Comparison of ENCODE assay signal across 28 cellular contexts in the genomic region with DNA sequence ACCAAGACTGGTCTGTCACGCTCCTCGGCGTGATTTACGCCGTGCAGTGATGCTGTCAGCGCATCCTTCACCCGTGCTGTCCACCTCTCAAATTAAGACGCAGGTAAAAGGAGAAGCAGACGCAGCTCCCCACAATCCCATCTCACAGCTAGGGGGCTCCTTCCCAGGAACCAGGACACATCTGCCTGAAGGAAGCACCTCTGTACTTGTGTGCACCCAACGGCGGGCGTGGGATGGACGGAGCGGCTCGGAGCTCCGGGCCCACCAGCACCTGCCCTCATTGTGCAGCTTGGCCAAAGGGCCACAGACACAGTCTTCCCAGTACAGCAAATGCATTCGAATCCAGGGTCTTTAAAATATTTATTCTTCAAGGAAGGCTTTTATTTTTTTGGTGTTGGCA. TPM values are rescaled to one million over a fixed set of nuclear protein-coding genes. Genes with fewer than 3 reads are reported as not detected.
DNase-seq lines count a peak whose midpoint lies in the region; ATAC-seq and TF ChIP-seq lines count a peak whose summit lies in the region.
"Had no signal": no experiment of that assay in that cellular context is flagged by ENCODE, and none has a peak within 500 bp of the region (broad histone marks: within the 10 kb centered on the region; RNA-seq: fewer than 3 reads in every experiment).

No MANE protein-coding gene starts in this region.

- H3K4me1 ChIP-seq in cardiac muscle cell (ENCODE audit: low read depth) (peaks cover 3% of the 10 kb centered on the region), right atrium auricular region (no peaks in the 10 kb centered on the region)
- H3K4me1 ChIP-seq: gastroesophageal sphincter, testis had no signal

- peak; percentile 9 for TF ChIP-seq CTCF in cardiac muscle cell (IDR thresholded peaks at IDR 0.05; ENCODE audit: low read depth, low read length)
- no peak for TF ChIP-seq CTCF in right atrium auricular region (IDR thresholded peaks at IDR 0.05)
- TF ChIP-seq CTCF in HFFc6 (IDR thresholded peaks at IDR 0.05) = peak; percentile 43; the same call in 1 of the 2 replicates
- peak; percentile 30 for TF ChIP-seq CTCF in retinal pigment epithelial cell (conservative IDR thresholded peaks at IDR 0.05; ENCODE audit: low read depth, low read length)
- no peak for TF ChIP-seq CTCF in RWPE1 (conservative IDR thresholded peaks at IDR 0.05; ENCODE audit: low read depth)

- intact Hi-C loops in dendritic cell treated with granulocyte-macrophage colony-stimulating factor and Interleukin-4, amounts not matched to agents 40 ng/mL and 50 ng/mL, for 4 days (cut with micrococcal nuclease) = no loop called here

- POLR2A ChIA-PET in RWPE1 (lab: Yijun Ruan, JAX; ENCODE audit: low non-redundant PET) = no interaction called here

- H3K4me3 Mint-ChIP-seq in HFFc6 = no peak overlapping the region
- H3K4me3 Mint-ChIP-seq in dendritic cell treated with granulocyte-macrophage colony-stimulating factor and Interleukin-4, amounts not matched to agents 40 ng/mL and 50 ng/mL, for 4 days = no peak overlapping the region
- H3K4me3 Mint-ChIP-seq: activated CD8-positive, alpha-beta T cell treated with anti-CD3 and anti-CD28 coated beads, Interleukin-2, amount 10 ng/mL, durations not matched to agents 7 days and 5 days; activated naive CD8-positive, alpha-beta T cell treated with anti-CD3 and anti-CD28 coated beads for 36 hours; T-helper 1 cell treated with Interleukin-12 subunit alpha and Interleukin-12 subunit beta and Interleukin-4 antibody, amounts not matched to agents 30 μg/mL and 1 μg/mL, for 36 hours had no signal

- no peak overlapping the region for H3K27ac ChIP-seq in cardiac muscle cell
- H3K27ac ChIP-seq in right atrium auricular region = no peak overlapping the region
- no peak overlapping the region for H3K27ac ChIP-seq in RWPE1
- H3K27ac ChIP-seq: BLaER1, gastroesophageal sphincter, neutrophil, SK-N-MC, testis had no signal

- CTCF ChIA-PET in RWPE1 (lab: Yijun Ruan, JAX) = no interaction called here

- H3K4me3 ChIP-seq in cardiac muscle cell = no peak overlapping the region
- no peak overlapping the region for H3K4me3 ChIP-seq in right atrium auricular region
- no peak overlapping the region for H3K4me3 ChIP-seq in retinal pigment epithelial cell (ENCODE audit: low read length)
- H3K4me3 ChIP-seq: BLaER1, gastroesophageal sphincter, SK-N-MC, testis had no signal

- H3K27me3 ChIP-seq in cardiac muscle cell = no peaks in the 10 kb centered on the region
- H3K27me3 ChIP-seq in right atrium auricular region = no peaks in the 10 kb centered on the region
- H3K27me3 ChIP-seq: BLaER1, neutrophil, testis had no signal

- no peaks in the 10 kb centered on the region for H3K36me3 Mint-ChIP-seq in HFFc6 (ENCODE audit: low read depth)
- H3K36me3 Mint-ChIP-seq in dendritic cell treated with granulocyte-macrophage colony-stimulating factor and Interleukin-4, amounts not matched to agents 40 ng/mL and 50 ng/mL, for 4 days (ENCODE audit: low read depth) = peaks cover 14% of the 10 kb centered on the region
- H3K36me3 Mint-ChIP-seq: activated naive CD8-positive, alpha-beta T cell treated with anti-CD3 and anti-CD28 coated beads for 36 hours had no signal

- H3K9me3 ChIP-seq in cardiac muscle cell (ENCODE audit: low read depth) (no peaks in the 10 kb centered on the region), right atrium auricular region (no peaks in the 10 kb centered on the region)
- H3K9me3 ChIP-seq: BLaER1, gastroesophageal sphincter, neutrophil, testis had no signal

- no peak overlapping the region for H3K27ac Mint-ChIP-seq in HFFc6
- H3K27ac Mint-ChIP-seq in dendritic cell treated with granulocyte-macrophage colony-stimulating factor and Interleukin-4, amounts not matched to agents 40 ng/mL and 50 ng/mL, for 4 days = peak overlapping the region; percentile 2
- H3K27ac Mint-ChIP-seq: activated CD8-positive, alpha-beta T cell treated with anti-CD3 and anti-CD28 coated beads, Interleukin-2, amount 10 ng/mL, durations not matched to agents 7 days and 5 days; activated naive CD8-positive, alpha-beta T cell treated with anti-CD3 and anti-CD28 coated beads for 36 hours; progenitor cell of endocrine pancreas; T-helper 1 cell treated with Interleukin-12 subunit alpha and Interleukin-12 subunit beta and Interleukin-4 antibody, amounts not matched to agents 30 μg/mL and 1 μg/mL, for 36 hours had no signal

- no peaks in the 10 kb centered on the region for H3K4me1 Mint-ChIP-seq in HFFc6 (ENCODE audit: low read depth)
- peaks cover 67% of the 10 kb centered on the region for H3K4me1 Mint-ChIP-seq in dendritic cell treated with granulocyte-macrophage colony-stimulating factor and Interleukin-4, amounts not matched to agents 40 ng/mL and 50 ng/mL, for 4 days (ENCODE audit: low read depth)

- ATAC-seq in HG03159 (IDR thresholded peaks at IDR 0.05; ENCODE audit: unreplicated experiment) = no peak
- ATAC-seq: activated CD8-positive, alpha-beta T cell treated with anti-CD3 and anti-CD28 coated beads, Interleukin-2, amount 10 ng/mL, durations not matched to agents 7 days and 5 days; gastroesophageal sphincter had no signal

- H3K36me3 ChIP-seq in cardiac muscle cell (no peaks in the 10 kb centered on the region), right atrium auricular region (no peaks in the 10 kb centered on the region)
- H3K36me3 ChIP-seq: BLaER1, gastroesophageal sphincter, neutrophil had no signal

- DNase-seq in cardiac muscle cell (ENCODE audit: low read depth in 1 of 2, low spot score in 1 of 2) (no peak), right atrium auricular region (ENCODE audit: low spot score) (no peak), HFFc6 (no peak), retinal pigment epithelial cell (ENCODE audit: low read depth) (no peak), RWPE1 (ENCODE audit: low spot score) (no peak), NCI-H2171 (lab: John Stamatoyannopoulos, UW) (no peak)
- DNase-seq: 8988T; activated CD4-positive, alpha-beta T cell treated with anti-CD3 and anti-CD28 coated beads for 1 hour; activated CD8-positive, alpha-beta T cell treated with anti-CD3 and anti-CD28 coated beads, Interleukin-2, amount 10 ng/mL, durations not matched to agents 7 days and 5 days; activated naive CD8-positive, alpha-beta T cell treated with anti-CD3 and anti-CD28 coated beads for 36 hours; activated T-cell treated with anti-CD3 and anti-CD28 coated beads for 4 hours; aorta; DMS153; hippocampal formation; NCI-H1417; NCI-H2081 treated with DMSO at 0.1 percent for 48 hours; NCI-H446 treated with DMSO at 0.1 percent for 48 hours; stimulated activated CD4-positive, alpha-beta T cell treated with anti-CD3 and anti-CD28 coated beads, Interleukin-15, amount 100 ng/mL, for 24 hours; stimulated activated naive CD4-positive, alpha-beta T cell; testis had no signal

- no peaks in the 10 kb centered on the region for H3K9me3 Mint-ChIP-seq in HFFc6
- no peaks in the 10 kb centered on the region for H3K9me3 Mint-ChIP-seq in dendritic cell treated with granulocyte-macrophage colony-stimulating factor and Interleukin-4, amounts not matched to agents 40 ng/mL and 50 ng/mL, for 4 days
- H3K9me3 Mint-ChIP-seq: activated naive CD8-positive, alpha-beta T cell treated with anti-CD3 and anti-CD28 coated beads for 36 hours; T-helper 1 cell treated with Interleukin-12 subunit alpha and Interleukin-12 subunit beta and Interleukin-4 antibody, amounts not matched to agents 30 μg/mL and 1 μg/mL, for 36 hours had no signal

- H3K27me3 Mint-ChIP-seq in HFFc6 (ENCODE audit: insufficient read depth) = peaks cover 5% of the 10 kb centered on the region
- peaks cover 5% of the 10 kb centered on the region for H3K27me3 Mint-ChIP-seq in dendritic cell treated with granulocyte-macrophage colony-stimulating factor and Interleukin-4, amounts not matched to agents 40 ng/mL and 50 ng/mL, for 4 days
- H3K27me3 Mint-ChIP-seq: activated naive CD8-positive, alpha-beta T cell treated with anti-CD3 and anti-CD28 coated beads for 36 hours had no signal

RNA-seq across cellular contexts. Expression of a gene that starts 55.3 kb away (rescaled TPM):
- total RNA-seq in cardiac muscle cell (10.4 and 17.5 TPM in 2 replicates), right atrium auricular region (1 to 10 TPM; 2.6 to 3.7 TPM)
- polyA plus RNA-seq in cardiac muscle cell = 23.8 and 28.5 TPM in 2 replicates
- 1 to 10 TPM; 5.5 to 8.3 (median 7.2) TPM for total RNA-seq in HFFc6 (2021; fragmentation: NEBNext Ultra II Directional; extraction: Animal tissue kit (Norgen Biotek cat#: 25700))

Comparison
In these comparisons a context has a peak if more than half of its experiments do, and no peak if none do; other contexts are left out.
1. CTCF ChIP-seq: peak in cardiac muscle cell (single experiment), HFFc6 (single experiment) and retinal pigment epithelial cell (single experiment); none in right atrium auricular region (0 of 2) and RWPE1 (single experiment).